ENCODE assay signal across 8 cellular contexts in the genomic region with DNA sequence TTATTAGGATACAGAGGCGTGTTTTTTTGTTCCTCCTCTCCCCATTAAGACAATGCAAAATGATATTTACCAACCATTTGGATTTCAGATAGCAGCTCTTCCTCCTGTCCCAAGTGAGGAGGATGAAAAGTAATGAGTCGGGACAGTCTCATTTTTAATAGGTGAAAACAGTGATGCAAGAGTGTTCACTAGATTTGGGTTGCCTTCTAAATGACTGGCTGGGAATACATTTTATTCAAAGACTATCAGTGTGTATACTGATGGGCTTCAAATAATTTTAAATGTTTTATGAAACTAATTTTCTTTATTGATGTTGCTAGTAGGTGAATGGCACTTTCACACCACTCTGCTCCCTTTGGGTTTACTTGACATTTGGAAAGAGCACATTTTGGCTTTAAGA. TPM values are rescaled to one million over a fixed set of nuclear protein-coding genes. Genes with fewer than 3 reads are reported as not detected.
A peak's percentile ranks its signal among the peaks of the same experiment; 100 is the strongest.
DNase-seq lines count a peak whose midpoint lies in the region; ATAC-seq and TF ChIP-seq lines count a peak whose summit lies in the region.

No MANE protein-coding gene starts in this region.

- no peak for DNase-seq in AG09309 (ENCODE audit: low read depth)
- DNase-seq in Jurkat, Clone E6-1 (ENCODE audit: low read depth, low spot score): no peak
- DNase-seq in chondrocyte (ENCODE audit: low spot score): no peak
- no peak for DNase-seq in naive thymus-derived CD4-positive, alpha-beta T cell
- DNase-seq in NCI-H187 treated with DMSO at 0.1 percent for 48 hours (lab: John Stamatoyannopoulos, UW): no peak
- no peak for DNase-seq in head of caudate nucleus
- no peak for DNase-seq in NCI-H1105 (lab: John Stamatoyannopoulos, UW)
- no peak for DNase-seq in KG1 (lab: John Stamatoyannopoulos, UW)

- H3K9me3 ChIP-seq in naive thymus-derived CD4-positive, alpha-beta T cell (ENCODE audit: control insufficient read depth in 2 of 3, low read length in 3 of 3): no peaks in the 10 kb centered on the region

- peaks cover 33% of the 10 kb centered on the region for H3K4me1 Mint-ChIP-seq in chondrocyte (ENCODE audit: low read depth)
- H3K4me1 Mint-ChIP-seq in naive thymus-derived CD4-positive, alpha-beta T cell: peaks cover 22 to 50% (median 36%) of the 10 kb centered on the region in 7 donors

- peaks cover 5% of the 10 kb centered on the region for H3K36me3 Mint-ChIP-seq in chondrocyte (ENCODE audit: low read depth)
- H3K36me3 Mint-ChIP-seq in naive thymus-derived CD4-positive, alpha-beta T cell: peaks cover 0 to 20% (median 14%) of the 10 kb centered on the region in 5 donors

- no peaks in the 10 kb centered on the region for H3K27me3 Mint-ChIP-seq in chondrocyte (ENCODE audit: low read depth)
- H3K27me3 Mint-ChIP-seq in naive thymus-derived CD4-positive, alpha-beta T cell: no peaks in the 10 kb centered on the region

- TF ChIP-seq CTCF in AG09309 (IDR thresholded peaks at IDR 0.05; ENCODE audit: control insufficient read depth, insufficient read depth, low read depth, low read length, missing control alignments) (no peak), chondrocyte (IDR thresholded peaks at IDR 0.05) (no peak)

- peak overlapping the region; percentile 91 for H3K4me3 Mint-ChIP-seq in chondrocyte (ENCODE audit: unreplicated experiment)
- H3K4me3 Mint-ChIP-seq in naive thymus-derived CD4-positive, alpha-beta T cell: peak overlapping the region; percentile 81 to 97 (median 90)

- peak overlapping the region; percentile 68 for H3K4me3 ChIP-seq in AG09309 (ENCODE audit: control insufficient read depth, low read depth, low read length)
- H3K4me3 ChIP-seq in Jurkat, Clone E6-1 (ENCODE audit: low read length): peak overlapping the region; percentile 89
- H3K4me3 ChIP-seq in naive thymus-derived CD4-positive, alpha-beta T cell (ENCODE audit: low read length): peak overlapping the region; percentile 83

- H3K36me3 ChIP-seq in naive thymus-derived CD4-positive, alpha-beta T cell (ENCODE audit: control insufficient read depth in 2 of 3, insufficient read depth in 3 of 3, low read length in 3 of 3): peaks cover 0 to 15% (median 0%) of the 10 kb centered on the region in 3 experiments

- H3K27ac ChIP-seq in naive thymus-derived CD4-positive, alpha-beta T cell (ENCODE audit: low read depth, low read length): peak overlapping the region; percentile 89

- no peak for ATAC-seq in naive thymus-derived CD4-positive, alpha-beta T cell

- CTCF ChIA-PET in naive thymus-derived CD4-positive, alpha-beta T cell (lab: Charles Lee): interaction anchor here (0.7 kb wide), 1 partner anchor 32 kb away, joined by 3 read pairs; no protein-coding TSS in a partner anchor

- peaks cover 6 to 17% of the 10 kb centered on the region in 2 donors for H3K4me1 ChIP-seq in naive thymus-derived CD4-positive, alpha-beta T cell (ENCODE audit: control insufficient read depth in 2 of 2, insufficient read depth in 2 of 2, low read length in 2 of 2)

- H3K9me3 Mint-ChIP-seq in chondrocyte (ENCODE audit: low read depth): no peaks in the 10 kb centered on the region
- H3K9me3 Mint-ChIP-seq in naive thymus-derived CD4-positive, alpha-beta T cell: peaks cover 0 to 5% (median 0%) of the 10 kb centered on the region in 11 donors

- intact Hi-C loops in naive thymus-derived CD4-positive, alpha-beta T cell (cut with micrococcal nuclease): loop anchor here in 1 of 2 donors (5.0 to 10.0 kb wide), 3 partner anchors 1026 to 1754 kb away; a partner anchor contains a TSS
- intact Hi-C loops in head of caudate nucleus (cut with DNase I): no loop called here

- H3K27ac Mint-ChIP-seq in chondrocyte (ENCODE audit: unreplicated experiment): peak overlapping the region; percentile 97
- H3K27ac Mint-ChIP-seq in naive thymus-derived CD4-positive, alpha-beta T cell: peak overlapping the region; percentile 41 to 95 (median 84)

- POLR2A ChIA-PET in naive thymus-derived CD4-positive, alpha-beta T cell (lab: Charles Lee): interaction anchor here (0.7 to 1.0 kb wide), 4 partner anchors 8 to 35 kb away, joined by 3 to 4 read pairs (median 4); no protein-coding TSS in a partner anchor

- no peaks in the 10 kb centered on the region for H3K27me3 ChIP-seq in naive thymus-derived CD4-positive, alpha-beta T cell (ENCODE audit: control insufficient read depth in 2 of 2, insufficient read depth in 2 of 2, low read length in 2 of 2)

RNA-seq across cellular contexts. Expression of a gene that starts 2.1 kb away (rescaled TPM):
- polyA plus RNA-seq in Jurkat, Clone E6-1 (2012; ENCODE audit: insufficient read depth, insufficient read length): 29.5 TPM
- 36.5 to 48.2 TPM (median 39.9 TPM) in 3 replicates for total RNA-seq in chondrocyte
- total RNA-seq in naive thymus-derived CD4-positive, alpha-beta T cell: 10 to 100 TPM; 42.3 to 98.0 (median 82.8) TPM
- 10 to 100 TPM; 26.8 to 31.1 TPM for polyA plus RNA-seq in naive thymus-derived CD4-positive, alpha-beta T cell
